In the genomic region with DNA sequence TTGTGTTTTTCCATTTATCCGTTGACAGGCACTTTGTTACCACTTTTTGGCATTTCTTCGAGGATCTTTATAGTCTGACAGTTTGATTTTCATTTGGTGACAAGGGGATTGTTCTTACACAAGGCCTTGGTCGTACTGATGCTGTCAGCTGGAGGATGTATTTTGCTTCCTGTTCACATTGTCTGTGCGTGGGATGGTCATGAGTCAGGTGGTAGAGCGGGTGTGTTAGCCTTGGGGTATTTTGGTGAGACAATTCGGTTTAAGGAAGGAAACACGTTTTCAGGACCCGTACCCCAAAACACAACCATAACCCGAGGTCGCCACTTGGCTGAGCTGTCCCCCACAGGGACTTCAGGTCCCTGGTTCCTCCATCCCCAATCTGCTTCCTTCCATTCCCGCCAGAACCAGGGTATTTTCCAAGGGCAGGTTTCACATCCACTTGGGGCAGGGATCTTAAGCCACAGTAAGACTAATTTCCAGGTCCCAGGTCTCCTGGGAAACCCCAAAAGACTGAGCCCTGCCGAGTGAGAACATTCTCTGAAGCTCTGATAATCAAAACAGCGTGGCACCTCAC, we compare ENCODE assay signal across 9 cellular contexts. TPM values are rescaled to one million over a fixed set of nuclear protein-coding genes. Genes with fewer than 3 reads are reported as not detected.
DNase-seq lines count a peak whose midpoint lies in the region; ATAC-seq and TF ChIP-seq lines count a peak whose summit lies in the region.
"Had no signal": no experiment of that assay in that cellular context is flagged by ENCODE, and none has a peak within 500 bp of the region (broad histone marks: within the 10 kb centered on the region; RNA-seq: fewer than 3 reads in every experiment).

No MANE protein-coding gene starts in this region.

- in situ Hi-C loops in mammary epithelial cell (cut with MboI; ENCODE audit: low sequenced_read_pairs in 2 of 2) = no loop called here

- H3K27me3 Mint-ChIP-seq in MCF 10A (ENCODE audit: insufficient read depth, unreplicated experiment) = no peaks in the 10 kb centered on the region
- H3K27me3 Mint-ChIP-seq in activated naive CD4-positive, alpha-beta T cell treated with anti-CD3 and anti-CD28 coated beads, Interleukin-2, amount 50 U/mL, for 24 hours = no peaks in the 10 kb centered on the region

- POLR2A ChIA-PET in MCF 10A (lab: Yijun Ruan, JAX) = no interaction called here

- H2AK5ac ChIP-seq in mesenchymal stem cell (ENCODE audit: low read length, severe bottlenecking) = peak overlapping the region; percentile 71

- peak overlapping the region; percentile 8 to 75 for H2BK12ac ChIP-seq in mesenchymal stem cell (ENCODE audit: low read length in 2 of 2)

- H2AFZ ChIP-seq in mammary epithelial cell (ENCODE audit: low read depth, low read length) = no peak overlapping the region
- no peak overlapping the region for H2AFZ ChIP-seq in mesenchymal stem cell (ENCODE audit: low read depth, low read length)

- no peak for TF ChIP-seq POLR2A in vagina (IDR thresholded peaks at IDR 0.05)

- no peak for ATAC-seq in HG02642 (IDR thresholded peaks at IDR 0.05; ENCODE audit: poor library complexity, unreplicated experiment)
- ATAC-seq in HG02981 (IDR thresholded peaks at IDR 0.05; ENCODE audit: unreplicated experiment) = no peak

- H3K27ac Mint-ChIP-seq in MCF 10A (ENCODE audit: low read depth, unreplicated experiment) = no peak overlapping the region
- H3K27ac Mint-ChIP-seq in activated naive CD4-positive, alpha-beta T cell treated with anti-CD3 and anti-CD28 coated beads, Interleukin-2, amount 50 U/mL, for 24 hours = peak overlapping the region; percentile 67

- no TSS peak for BruUV-seq in mammary epithelial cell (replicated peaks; lab: Mats Ljungman, UMichigan)
- BruUV-seq in MCF 10A (replicated peaks; lab: Mats Ljungman, UMichigan) = no TSS peak

- H3K4me3 ChIP-seq in mammary epithelial cell (replicated peaks in 1 of 3; ENCODE audit: insufficient read depth in 1 of 3, low read depth in 2 of 3, low read length in 3 of 3) = no peak overlapping the region
- H3K4me3 ChIP-seq in mesenchymal stem cell (ENCODE audit: insufficient read depth in 1 of 2, low read depth in 1 of 2, low read length in 2 of 2) = no peak overlapping the region
- H3K4me3 ChIP-seq in vagina = no peak overlapping the region

- H3K4ac ChIP-seq in mesenchymal stem cell (ENCODE audit: low read depth in 1 of 2, low read length in 2 of 2) = peak overlapping the region; percentile 43 to 59

- no peaks in the 10 kb centered on the region for H3K36me3 ChIP-seq in mammary epithelial cell (ENCODE audit: insufficient read depth, low read length)
- peaks cover 32 to 43% of the 10 kb centered on the region in 2 experiments for H3K36me3 ChIP-seq in mesenchymal stem cell (ENCODE audit: control insufficient read depth in 1 of 2, insufficient read depth in 2 of 2, low read depth in 1 of 2, low read length in 2 of 2)
- no peaks in the 10 kb centered on the region for H3K36me3 ChIP-seq in vagina

- H3K79me1 ChIP-seq in mesenchymal stem cell (replicated peaks; ENCODE audit: low read length, poor library complexity, severe bottlenecking) = peaks cover 15% of the 10 kb centered on the region

- peak overlapping the region; percentile 23 to 45 for H3K18ac ChIP-seq in mesenchymal stem cell (ENCODE audit: low read depth in 1 of 2, low read length in 2 of 2)

- H3K4me1 Mint-ChIP-seq in MCF 10A (ENCODE audit: insufficient read depth, unreplicated experiment) = peaks cover 6% of the 10 kb centered on the region
- peaks cover 45% of the 10 kb centered on the region for H3K4me1 Mint-ChIP-seq in activated naive CD4-positive, alpha-beta T cell treated with anti-CD3 and anti-CD28 coated beads, Interleukin-2, amount 50 U/mL, for 24 hours

- H3K9ac ChIP-seq in mammary epithelial cell (ENCODE audit: insufficient read depth, low read length) (no peak overlapping the region), mesenchymal stem cell (ENCODE audit: low read length) (peak overlapping the region; percentile 66)

- peaks cover 10% of the 10 kb centered on the region for H3K4me1 ChIP-seq in mammary epithelial cell (ENCODE audit: insufficient read depth, low read length)
- H3K4me1 ChIP-seq in mesenchymal stem cell (ENCODE audit: control insufficient read depth, insufficient read depth, low read depth, low read length) = peaks cover 21% of the 10 kb centered on the region
- H3K4me1 ChIP-seq in vagina = peaks cover 78% of the 10 kb centered on the region

- peak overlapping the region; percentile 70 for H4K91ac ChIP-seq in mesenchymal stem cell (ENCODE audit: low read length)

- H3K14ac ChIP-seq in mesenchymal stem cell (ENCODE audit: low read length in 2 of 2) = no peak overlapping the region

- peak overlapping the region; percentile 5 for H4K8ac ChIP-seq in mesenchymal stem cell (ENCODE audit: low read length)

- H3K27me3 ChIP-seq in mammary epithelial cell (ENCODE audit: insufficient read depth, low read length) (no peaks in the 10 kb centered on the region), mesenchymal stem cell (ENCODE audit: control insufficient read depth in 1 of 2, insufficient read depth in 1 of 2, low read length in 2 of 2) (no peaks in the 10 kb centered on the region), vagina (no peaks in the 10 kb centered on the region)

- intact Hi-C loops in mammary epithelial cell (cut with micrococcal nuclease) (no loop called here), MCF 10A (cut with micrococcal nuclease) (no loop called here), vagina (cut with DNase I) (loop anchor here (5.0 kb wide), 1 partner anchor 1422 kb away; no protein-coding TSS in a partner anchor)

- CTCF ChIA-PET in mammary epithelial cell (lab: Charles Lee; ENCODE audit: low non-redundant PET) (no interaction called here), MCF 10A (lab: Yijun Ruan, JAX) (no interaction called here)

- H3K4me3 Mint-ChIP-seq in MCF 10A (ENCODE audit: unreplicated experiment) = no peak overlapping the region
- H3K4me3 Mint-ChIP-seq in activated naive CD4-positive, alpha-beta T cell treated with anti-CD3 and anti-CD28 coated beads, Interleukin-2, amount 50 U/mL, for 24 hours = peak overlapping the region; percentile 5
- H3K4me3 Mint-ChIP-seq: nephron had no signal

- H3K4me2 ChIP-seq in mammary epithelial cell (ENCODE audit: insufficient read depth, low read depth, low read length) (no peak overlapping the region), mesenchymal stem cell (ENCODE audit: low read length, poor library complexity, severe bottlenecking) (no peak overlapping the region)

- dilution Hi-C loops in mammary epithelial cell (cut with HindIII; ENCODE audit: low sequenced_read_pairs) = no loop called here

- no peak overlapping the region for H3K23ac ChIP-seq in mesenchymal stem cell (ENCODE audit: low read length in 2 of 2)

- peaks cover 2% of the 10 kb centered on the region for H4K20me1 ChIP-seq in mammary epithelial cell (ENCODE audit: insufficient read depth, low read length)

- H2BK120ac ChIP-seq in mesenchymal stem cell (ENCODE audit: low read depth, low read length) = peak overlapping the region; percentile 21

- H3K36me3 Mint-ChIP-seq in MCF 10A (ENCODE audit: insufficient read depth, unreplicated experiment) = peaks cover 10% of the 10 kb centered on the region
- H3K36me3 Mint-ChIP-seq in activated naive CD4-positive, alpha-beta T cell treated with anti-CD3 and anti-CD28 coated beads, Interleukin-2, amount 50 U/mL, for 24 hours = peaks cover 2% of the 10 kb centered on the region

- no peak overlapping the region for H2BK5ac ChIP-seq in mesenchymal stem cell (ENCODE audit: low read depth, low read length, poor library complexity, severe bottlenecking)

- H3K9me3 Mint-ChIP-seq in MCF 10A (ENCODE audit: unreplicated experiment) = no peaks in the 10 kb centered on the region
- H3K9me3 Mint-ChIP-seq in activated naive CD4-positive, alpha-beta T cell treated with anti-CD3 and anti-CD28 coated beads, Interleukin-2, amount 50 U/mL, for 24 hours = no peaks in the 10 kb centered on the region

- peaks cover 99% of the 10 kb centered on the region for H3K79me2 ChIP-seq in mammary epithelial cell (ENCODE audit: insufficient read depth, low read length)

- H3K9me3 ChIP-seq in mammary epithelial cell (replicated peaks; ENCODE audit: insufficient read depth, low read length) = no peaks in the 10 kb centered on the region
- H3K9me3 ChIP-seq in mesenchymal stem cell (ENCODE audit: control insufficient read depth, low read length) = no peaks in the 10 kb centered on the region
- no peaks in the 10 kb centered on the region for H3K9me3 ChIP-seq in vagina

- WGBS in mammary epithelial cell (ENCODE audit: low coverage, missing lambda C conversion rate) = 66% methylated on average over 13 of the region's 13 CpGs
- 78% methylated on average over 11 of the region's 13 CpGs for WGBS in mesenchymal stem cell

- DNase-seq in mammary epithelial cell (peak; percentile 32), MCF 10A (ENCODE audit: unreplicated experiment) (no peak), mesenchymal stem cell (peak; percentile 55), vagina (ENCODE audit: extremely low spot score in 2 of 2) (no peak), SIG-M5 (lab: John Stamatoyannopoulos, UW) (no peak)

- H3K27ac ChIP-seq in mammary epithelial cell (ENCODE audit: insufficient read depth, low read depth, low read length) (no peak overlapping the region), mesenchymal stem cell (ENCODE audit: low read length, poor library complexity, severe bottlenecking) (peak overlapping the region; percentile 86), vagina (peak overlapping the region; percentile 86)

- H2BK15ac ChIP-seq in mesenchymal stem cell (ENCODE audit: low read depth, poor library complexity, severe bottlenecking) = peak overlapping the region; percentile 73

- TF ChIP-seq CTCF in mammary epithelial cell (conservative IDR thresholded peaks at IDR 0.05 in 1 of 2, IDR thresholded peaks at IDR 0.05 in 1 of 2; ENCODE audit: extremely low read depth in 1 of 2, insufficient read depth in 1 of 2, low read depth in 1 of 2, low read length in 2 of 2) (no peak), MCF 10A (IDR thresholded peaks at IDR 0.05; ENCODE audit: unreplicated experiment) (no peak), vagina (IDR thresholded peaks at IDR 0.05) (no peak)

RNA-seq across cellular contexts. Expression of a gene that starts 15.0 kb away (rescaled TPM):
- total RNA-seq in mammary epithelial cell (10 to 100 TPM; 61.2 to 64.5 TPM), MCF 10A (2022) (43.5 and 49.5 TPM in 2 replicates), vagina (100 TPM)
- polyA plus RNA-seq in mammary epithelial cell = 37.8 TPM
- 61.1 TPM for polyA minus RNA-seq in mammary epithelial cell
- 49.4 TPM for polyA plus RNA-seq in mesenchymal stem cell (2013, experiment 1 of 2)
- polyA plus RNA-seq in mesenchymal stem cell (2013, experiment 2 of 2) = 51.6 TPM

RNA-seq across cellular contexts. Expression of a gene that starts 15.3 kb away (rescaled TPM):
- total RNA-seq in mammary epithelial cell (10 to 100 TPM in 1 of 2 donors, 1 to 10 TPM in 1; 1.2 to 12.5 TPM), MCF 10A (2022) (6.6 and 8.4 TPM in 2 replicates), vagina (4.7 TPM)
- polyA plus RNA-seq in mammary epithelial cell = 15.6 TPM
- 2.8 TPM for polyA minus RNA-seq in mammary epithelial cell
- polyA plus RNA-seq in mesenchymal stem cell (2013, experiment 1 of 2) = 5.1 TPM
- 6.6 TPM for polyA plus RNA-seq in mesenchymal stem cell (2013, experiment 2 of 2)

Comparison
In these comparisons a context has a peak if more than half of its experiments do, and no peak if none do; other contexts are left out.
1. DNase-seq: peak in mammary epithelial cell (single experiment) and mesenchymal stem cell (single experiment); none in MCF 10A (single experiment), vagina (0 of 2) and SIG-M5 (single experiment).